In genomic region chr3:121531269-121531668, GRCh38 we compare ENCODE assay signal across 22 cellular contexts. TPM values are rescaled to one million over a fixed set of nuclear protein-coding genes. Genes with fewer than 3 reads are reported as not detected.
DNase-seq lines count a peak whose midpoint lies in the region; ATAC-seq lines count a peak whose summit lies in the region.
"Had no signal": no experiment of that assay in that cellular context is flagged by ENCODE, and none has a peak within 500 bp of the region (broad histone marks: within the 10 kb centered on the region; RNA-seq: fewer than 3 reads in every experiment).

No MANE protein-coding gene starts in this region.

- H3K4me3 Mint-ChIP-seq in T-helper 2 cell treated with Interferon-gamma antibody and Interleukin-4, amounts not matched to agents 5 μg/mL and 100 μg/mL, for 36 hours, result no peak overlapping the region
- H3K4me3 Mint-ChIP-seq in dendritic cell treated with granulocyte-macrophage colony-stimulating factor and Interleukin-4, amounts not matched to agents 40 ng/mL and 50 ng/mL, for 4 days, result no peak overlapping the region
- no peak overlapping the region for H3K4me3 Mint-ChIP-seq in activated naive CD4-positive, alpha-beta T cell treated with anti-CD3 and anti-CD28 coated beads for 36 hours
- H3K4me3 Mint-ChIP-seq: B cell had no signal

- intact Hi-C loops in dendritic cell treated with granulocyte-macrophage colony-stimulating factor and Interleukin-4, amounts not matched to agents 40 ng/mL and 50 ng/mL, for 4 days (cut with micrococcal nuclease), result no loop called here
- intact Hi-C loops in activated naive CD4-positive, alpha-beta T cell treated with anti-CD3 and anti-CD28 coated beads for 36 hours (cut with micrococcal nuclease), result no loop called here

- CTCF ChIA-PET in activated naive CD4-positive, alpha-beta T cell treated with anti-CD3 and anti-CD28 coated beads for 36 hours (lab: Charles Lee), result no interaction called here

- ATAC-seq in GM18498 (IDR thresholded peaks at IDR 0.05; ENCODE audit: unreplicated experiment), result peak; percentile 78
- ATAC-seq in GM19463 (IDR thresholded peaks at IDR 0.05; ENCODE audit: unreplicated experiment), result peak; percentile 71
- no peak for ATAC-seq in GM21723 (IDR thresholded peaks at IDR 0.05; ENCODE audit: unreplicated experiment)

- no peaks in the 10 kb centered on the region for H3K9me3 Mint-ChIP-seq in T-helper 2 cell treated with Interferon-gamma antibody and Interleukin-4, amounts not matched to agents 5 μg/mL and 100 μg/mL, for 36 hours
- H3K9me3 Mint-ChIP-seq in dendritic cell treated with granulocyte-macrophage colony-stimulating factor and Interleukin-4, amounts not matched to agents 40 ng/mL and 50 ng/mL, for 4 days, result no peaks in the 10 kb centered on the region
- no peaks in the 10 kb centered on the region for H3K9me3 Mint-ChIP-seq in activated naive CD4-positive, alpha-beta T cell treated with anti-CD3 and anti-CD28 coated beads for 36 hours

- no peaks in the 10 kb centered on the region for H3K27me3 Mint-ChIP-seq in T-helper 2 cell treated with Interferon-gamma antibody and Interleukin-4, amounts not matched to agents 5 μg/mL and 100 μg/mL, for 36 hours (ENCODE audit: low read depth)
- no peaks in the 10 kb centered on the region for H3K27me3 Mint-ChIP-seq in dendritic cell treated with granulocyte-macrophage colony-stimulating factor and Interleukin-4, amounts not matched to agents 40 ng/mL and 50 ng/mL, for 4 days
- no peaks in the 10 kb centered on the region for H3K27me3 Mint-ChIP-seq in activated naive CD4-positive, alpha-beta T cell treated with anti-CD3 and anti-CD28 coated beads for 36 hours (ENCODE audit: low read depth)
- H3K27me3 Mint-ChIP-seq: B cell had no signal

- no peak for DNase-seq in T-helper 2 cell treated with Interferon-gamma antibody and Interleukin-4, amounts not matched to agents 5 μg/mL and 100 μg/mL, for 36 hours (ENCODE audit: low spot score)
- DNase-seq in T-helper 2 cell (no peak), LoVo (ENCODE audit: low spot score) (no peak)
- DNase-seq in activated naive CD4-positive, alpha-beta T cell treated with anti-CD3 and anti-CD28 coated beads for 36 hours, result no peak
- DNase-seq: 8988T, DMS 273 treated with DMSO at 0.1 percent for 48 hours, KG1, NCI-H1436, NCI-H1930, NCI-H226, NCI-H524 treated with DMSO at 0.1 percent for 48 hours, RPMI8226, SHP77 treated with DMSO at 0.1 percent for 48 hours, SK-N-SH had no signal

- peaks cover 7% of the 10 kb centered on the region for H3K4me1 Mint-ChIP-seq in T-helper 2 cell treated with Interferon-gamma antibody and Interleukin-4, amounts not matched to agents 5 μg/mL and 100 μg/mL, for 36 hours (ENCODE audit: low read depth)
- no peaks in the 10 kb centered on the region for H3K4me1 Mint-ChIP-seq in dendritic cell treated with granulocyte-macrophage colony-stimulating factor and Interleukin-4, amounts not matched to agents 40 ng/mL and 50 ng/mL, for 4 days (ENCODE audit: low read depth)
- H3K4me1 Mint-ChIP-seq in activated naive CD4-positive, alpha-beta T cell treated with anti-CD3 and anti-CD28 coated beads for 36 hours (ENCODE audit: low read depth), result no peaks in the 10 kb centered on the region
- H3K4me1 Mint-ChIP-seq: B cell had no signal

- peak overlapping the region; percentile 9 for H3K27ac Mint-ChIP-seq in T-helper 2 cell treated with Interferon-gamma antibody and Interleukin-4, amounts not matched to agents 5 μg/mL and 100 μg/mL, for 36 hours
- H3K27ac Mint-ChIP-seq in dendritic cell treated with granulocyte-macrophage colony-stimulating factor and Interleukin-4, amounts not matched to agents 40 ng/mL and 50 ng/mL, for 4 days, result peak overlapping the region; percentile 36
- no peak overlapping the region for H3K27ac Mint-ChIP-seq in activated naive CD4-positive, alpha-beta T cell treated with anti-CD3 and anti-CD28 coated beads for 36 hours
- H3K27ac Mint-ChIP-seq: B cell had no signal

- H3K36me3 Mint-ChIP-seq in T-helper 2 cell treated with Interferon-gamma antibody and Interleukin-4, amounts not matched to agents 5 μg/mL and 100 μg/mL, for 36 hours (ENCODE audit: low read depth), result peaks cover 49% of the 10 kb centered on the region
- peaks cover 6% of the 10 kb centered on the region for H3K36me3 Mint-ChIP-seq in dendritic cell treated with granulocyte-macrophage colony-stimulating factor and Interleukin-4, amounts not matched to agents 40 ng/mL and 50 ng/mL, for 4 days (ENCODE audit: low read depth)
- H3K36me3 Mint-ChIP-seq in activated naive CD4-positive, alpha-beta T cell treated with anti-CD3 and anti-CD28 coated beads for 36 hours (ENCODE audit: low read depth), result peaks cover 49% of the 10 kb centered on the region

RNA-seq across cellular contexts. Expression of gene POLQ, which starts 14.5 kb away (rescaled TPM):
- 10 to 100 TPM; 20.1 to 20.8 TPM for total RNA-seq in activated naive CD4-positive, alpha-beta T cell treated with anti-CD3 and anti-CD28 coated beads for 36 hours

RNA-seq across cellular contexts. Expression of gene ARGFX, which starts 36.5 kb away (rescaled TPM):
- total RNA-seq in activated naive CD4-positive, alpha-beta T cell treated with anti-CD3 and anti-CD28 coated beads for 36 hours, result not detected
- total RNA-seq: B cell, H4, HT-29, M059J had no signal
